12 cellular contexts compared by ENCODE assay signal in genomic region chr11:118915941-118916841, GRCh38. TPM values are rescaled to one million over a fixed set of nuclear protein-coding genes. Genes with fewer than 3 reads are reported as not detected.
DNase-seq lines count a peak whose midpoint lies in the region; ATAC-seq, FAIRE-seq and TF ChIP-seq lines count a peak whose summit lies in the region.
"Had no signal": no experiment of that assay in that cellular context is flagged by ENCODE, and none has a peak within 500 bp of the region (broad histone marks: within the 10 kb centered on the region; RNA-seq: fewer than 3 reads in every experiment).

No MANE protein-coding gene starts in this region.

- in situ Hi-C loops in gastrocnemius medialis (cut with MboI; ENCODE audit: low sequenced_read_pairs in 4 of 4), result no loop called here

- H3K27ac ChIP-seq in gastroesophageal sphincter (peak overlapping the region; percentile 90 to 98 (median 95)), gastrocnemius medialis (peak overlapping the region; percentile 89 to 100 (median 96))

- TF ChIP-seq EP300 in gastroesophageal sphincter (IDR thresholded peaks at IDR 0.05), result no peak

- TF ChIP-seq CTCF in gastroesophageal sphincter (IDR thresholded peaks at IDR 0.05) (no peak), gastrocnemius medialis (IDR thresholded peaks at IDR 0.05 in 4 of 5, conservative IDR thresholded peaks at IDR 0.05 in 1 of 5) (no peak), D721Med (IDR thresholded peaks at IDR 0.05; ENCODE audit: insufficient read depth, missing control alignments) (no peak)

- intact Hi-C loops in gastrocnemius medialis (cut with DNase I; ENCODE audit: low total_unique reads), result no loop called here

- CTCF ChIA-PET in activated CD4-positive, alpha-beta memory T cell treated with anti-CD3 and anti-CD28 coated beads, Interleukin-2, amount 10 ng/mL, durations not matched to agents 7 days and 5 days (lab: Charles Lee), result interaction anchor here (0.8 to 9.8 kb wide), 2 partner anchors 10 to 124 kb away, joined by 3 to 270 read pairs; partner anchors contain the start of gene BCL9L

- peaks cover 97% of the 10 kb centered on the region for H3K4me1 Mint-ChIP-seq in activated CD4-positive, alpha-beta memory T cell treated with anti-CD3 and anti-CD28 coated beads, Interleukin-2, amount 10 ng/mL, durations not matched to agents 7 days and 5 days

- FAIRE-seq in D721Med (lab: Jason Lieb, UNC), result no peak
- FAIRE-seq: GM18507, HTR-8/SVneo had no signal

- peak overlapping the region in 1 of 2 donors; percentile 88 for H3K4me3 ChIP-seq in gastroesophageal sphincter
- H3K4me3 ChIP-seq in gastrocnemius medialis, result peak overlapping the region; percentile 15 to 81 (median 22)

- no peak overlapping the region for H3K4me3 Mint-ChIP-seq in activated CD4-positive, alpha-beta memory T cell treated with anti-CD3 and anti-CD28 coated beads, Interleukin-2, amount 10 ng/mL, durations not matched to agents 7 days and 5 days

- ATAC-seq in gastroesophageal sphincter, result no peak
- ATAC-seq in gastrocnemius medialis, result no peak
- no peak for ATAC-seq in HG02759 (IDR thresholded peaks at IDR 0.05; ENCODE audit: unreplicated experiment)
- no peak for ATAC-seq in HG03097 (IDR thresholded peaks at IDR 0.05; ENCODE audit: low FRiP score, unreplicated experiment)

- DNase-seq in DMS 273 treated with DMSO at 0.1 percent for 48 hours (lab: John Stamatoyannopoulos, UW), result peak; percentile 22
- DNase-seq in activated CD4-positive, alpha-beta memory T cell treated with anti-CD3 and anti-CD28 coated beads, Interleukin-2, amount 10 ng/mL, durations not matched to agents 7 days and 5 days, result no peak
- peak in 1 of 2 donors; percentile 53 for DNase-seq in gastrocnemius medialis
- no peak for DNase-seq in mucosa of gallbladder (ENCODE audit: low spot score)
- DNase-seq in D721Med (ENCODE audit: insufficient read length, low spot score), result no peak
- DNase-seq: activated CD4-positive, alpha-beta T cell treated with anti-CD3 and anti-CD28 coated beads, Interleukin-2, amount 50 U/mL, for 4 hours had no signal

- H3K36me3 Mint-ChIP-seq in activated CD4-positive, alpha-beta memory T cell treated with anti-CD3 and anti-CD28 coated beads, Interleukin-2, amount 10 ng/mL, durations not matched to agents 7 days and 5 days (ENCODE audit: low read depth), result peaks cover 12% of the 10 kb centered on the region

- POLR2A ChIA-PET in activated CD4-positive, alpha-beta memory T cell treated with anti-CD3 and anti-CD28 coated beads, Interleukin-2, amount 10 ng/mL, durations not matched to agents 7 days and 5 days (lab: Charles Lee), result interaction anchor here (0.8 to 5.7 kb wide), 3 partner anchors 44 to 178 kb away, joined by 3 to 72 read pairs (median 3); partner anchors contain the start of gene DDX6

- no peaks in the 10 kb centered on the region for H3K27me3 Mint-ChIP-seq in activated CD4-positive, alpha-beta memory T cell treated with anti-CD3 and anti-CD28 coated beads, Interleukin-2, amount 10 ng/mL, durations not matched to agents 7 days and 5 days

- H3K27ac Mint-ChIP-seq in activated CD4-positive, alpha-beta memory T cell treated with anti-CD3 and anti-CD28 coated beads, Interleukin-2, amount 10 ng/mL, durations not matched to agents 7 days and 5 days, result peak overlapping the region; percentile 92

- H3K9me3 ChIP-seq in gastroesophageal sphincter (no peaks in the 10 kb centered on the region), gastrocnemius medialis (no peaks in the 10 kb centered on the region)

- no peaks in the 10 kb centered on the region for H3K9me3 Mint-ChIP-seq in activated CD4-positive, alpha-beta memory T cell treated with anti-CD3 and anti-CD28 coated beads, Interleukin-2, amount 10 ng/mL, durations not matched to agents 7 days and 5 days

- WGBS in gastroesophageal sphincter (ENCODE audit: low coverage in 1 of 2), 2 donors, result 28% methylated on average over 4 of the region's 10 CpGs; no CpG with 5 or more reads in 1 of the 2 donors

- H3K27me3 ChIP-seq in gastroesophageal sphincter, result no peaks in the 10 kb centered on the region
- H3K27me3 ChIP-seq in gastrocnemius medialis, result no peaks in the 10 kb centered on the region

- H3K4me1 ChIP-seq in gastroesophageal sphincter (peaks cover 46 to 100% (median 83%) of the 10 kb centered on the region in 3 donors), gastrocnemius medialis (peaks cover 95 to 100% of the 10 kb centered on the region in 2 donors)

- TF ChIP-seq POLR2A in gastroesophageal sphincter (IDR thresholded peaks at IDR 0.05) (no peak), gastrocnemius medialis (IDR thresholded peaks at IDR 0.05) (peak in 1 of 2 donors; percentile 13)

- H3K36me3 ChIP-seq in gastroesophageal sphincter, result no peaks in the 10 kb centered on the region
- no peaks in the 10 kb centered on the region for H3K36me3 ChIP-seq in gastrocnemius medialis

RNA-seq across cellular contexts. Expression of gene BCL9L, which starts 9.5 kb away (rescaled TPM):
- 10 to 100 TPM; 56.8 to 62.5 TPM for total RNA-seq in activated CD4-positive, alpha-beta memory T cell treated with anti-CD3 and anti-CD28 coated beads, Interleukin-2, amount 10 ng/mL, durations not matched to agents 7 days and 5 days
- total RNA-seq in gastroesophageal sphincter (10 to 100 TPM; 24.6 to 66.2 (median 30.8) TPM), gastrocnemius medialis (10 to 100 TPM; 17.1 to 35.6 (median 23.8) TPM), mucosa of gallbladder (107 TPM)

RNA-seq across cellular contexts. Expression of gene CXCR5, which starts 32.5 kb away (rescaled TPM):
- total RNA-seq in activated CD4-positive, alpha-beta memory T cell treated with anti-CD3 and anti-CD28 coated beads, Interleukin-2, amount 10 ng/mL, durations not matched to agents 7 days and 5 days, result under 1 TPM; 0.83 to 0.86 TPM
- total RNA-seq in gastroesophageal sphincter (under 1 TPM in 1 of 4 donors, not detected in 3; 0.08 TPM), gastrocnemius medialis (not detected), mucosa of gallbladder (0.06 TPM)

RNA-seq across cellular contexts. Expression of gene UPK2, which starts 39.9 kb away (rescaled TPM):
- total RNA-seq in activated CD4-positive, alpha-beta memory T cell treated with anti-CD3 and anti-CD28 coated beads, Interleukin-2, amount 10 ng/mL, durations not matched to agents 7 days and 5 days, result not detected
- total RNA-seq in gastroesophageal sphincter (not detected), gastrocnemius medialis (not detected), mucosa of gallbladder (not detected)

RNA-seq across cellular contexts. Expression of gene FOXR1, which starts 55.4 kb away (rescaled TPM):
- not detected for total RNA-seq in activated CD4-positive, alpha-beta memory T cell treated with anti-CD3 and anti-CD28 coated beads, Interleukin-2, amount 10 ng/mL, durations not matched to agents 7 days and 5 days
- not detected for total RNA-seq in gastroesophageal sphincter
- total RNA-seq in gastrocnemius medialis, result not detected
- not detected for total RNA-seq in mucosa of gallbladder
- total RNA-seq: kidney epithelial cell had no signal
